14 cellular contexts compared by ENCODE assay signal in the genomic region with DNA sequence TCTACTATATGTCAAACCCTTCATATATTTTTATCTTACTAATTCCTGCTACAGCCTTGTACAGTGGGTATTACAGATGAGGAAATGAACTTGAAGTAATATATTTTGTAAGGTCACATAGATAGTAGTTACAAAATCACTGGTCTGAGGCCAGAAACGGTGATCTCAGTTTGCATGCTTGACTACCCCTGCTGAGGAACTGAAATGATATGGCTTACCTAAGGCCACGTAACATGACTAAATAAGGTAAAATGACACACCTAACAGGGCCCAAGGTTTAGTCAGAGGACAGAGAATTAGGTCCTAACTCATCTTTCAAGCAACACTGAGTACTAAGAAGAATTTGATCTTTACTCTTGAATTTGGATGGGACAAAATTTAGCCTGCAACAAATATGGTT. TPM values are rescaled to one million over a fixed set of nuclear protein-coding genes. Genes with fewer than 3 reads are reported as not detected.
A peak's percentile ranks its signal among the peaks of the same experiment; 100 is the strongest.
DNase-seq lines count a peak whose midpoint lies in the region; ATAC-seq and TF ChIP-seq lines count a peak whose summit lies in the region.
"Had no signal": no experiment of that assay in that cellular context is flagged by ENCODE, and none has a peak within 500 bp of the region (broad histone marks: within the 10 kb centered on the region; RNA-seq: fewer than 3 reads in every experiment).

No MANE protein-coding gene starts in this region.

- in situ Hi-C loops in Caki2 (cut with HindIII; ENCODE audit: low pct_unique_long_range_greater_than_20kb, low sequenced_read_pairs), result no loop called here

- peak overlapping the region; percentile 27; the same call in 1 of the 2 replicates for H3K4me3 ChIP-seq in OCI-LY3 (ENCODE audit: low read length)
- H3K4me3 ChIP-seq: PC-9, testis had no signal

- H3K27me3 ChIP-seq in OCI-LY3 (ENCODE audit: low read depth, low read length), result no peaks in the 10 kb centered on the region
- H3K27me3 ChIP-seq: testis had no signal

- H3K36me3 Mint-ChIP-seq in activated naive CD4-positive, alpha-beta T cell treated with anti-CD3 and anti-CD28 coated beads, Interleukin-2, amount 50 U/mL, for 72 hours, result peaks cover 0 to 13% of the 10 kb centered on the region in 2 donors

- ATAC-seq in GM19351 (IDR thresholded peaks at IDR 0.05; ENCODE audit: unreplicated experiment) (peak; percentile 47), HG03139 (IDR thresholded peaks at IDR 0.05; ENCODE audit: unreplicated experiment) (peak; percentile 23), GM21381 (IDR thresholded peaks at IDR 0.05; ENCODE audit: unreplicated experiment) (no peak), GM19324 (IDR thresholded peaks at IDR 0.05; ENCODE audit: low FRiP score, unreplicated experiment) (no peak)
- no peak for ATAC-seq in activated naive CD4-positive, alpha-beta T cell treated with anti-CD3 and anti-CD28 coated beads, Interleukin-2, amount 50 U/mL, for 72 hours

- H3K4me2 ChIP-seq in OCI-LY3 (ENCODE audit: low read length), result peak overlapping the region; percentile 90
- H3K4me2 ChIP-seq: PC-9 had no signal

- no peaks in the 10 kb centered on the region for H3K9me3 ChIP-seq in OCI-LY3 (ENCODE audit: insufficient read depth, low read length)
- H3K9me3 ChIP-seq: testis had no signal

- no peak for TF ChIP-seq CTCF in OCI-LY3 (IDR thresholded peaks at IDR 0.05; ENCODE audit: low read depth, low read length)

- peak overlapping the region; percentile 95 for H3K27ac ChIP-seq in OCI-LY3 (ENCODE audit: low read length)
- H3K27ac ChIP-seq: PC-9, testis had no signal

- no peaks in the 10 kb centered on the region for H4K20me1 ChIP-seq in OCI-LY3 (ENCODE audit: insufficient read depth, low read length)

- H3K79me2 ChIP-seq in OCI-LY3 (ENCODE audit: low read length), result peaks cover 18% of the 10 kb centered on the region

- H3K36me3 ChIP-seq in OCI-LY3 (replicated peaks; ENCODE audit: low read depth, low read length), result peaks cover 10% of the 10 kb centered on the region

- peak; percentile 53 for DNase-seq in Caki2 (ENCODE audit: low read depth)
- no peak for DNase-seq in DMS 273 (lab: John Stamatoyannopoulos, UW; ENCODE audit: unreplicated experiment)
- DNase-seq in activated naive CD4-positive, alpha-beta T cell treated with anti-CD3 and anti-CD28 coated beads, Interleukin-2, amount 50 U/mL, for 72 hours (ENCODE audit: low spot score in 2 of 2), result no peak
- DNase-seq: activated naive CD8-positive, alpha-beta T cell treated with anti-CD3 and anti-CD28 coated beads, Interleukin-2, amount 10 ng/mL, durations not matched to agents 7 days and 5 days; NCI-H1417 treated with DMSO at 0.1 percent for 48 hours; nephron progenitor cell; stimulated activated CD4-positive, alpha-beta T cell treated with anti-CD3 and anti-CD28 coated beads, Interleukin-1b, Interleukin-23, amount 100 ng/mL, for 48 hours; testis had no signal

- peaks cover 42% of the 10 kb centered on the region for H3K4me1 ChIP-seq in OCI-LY3 (ENCODE audit: low read length)

- peak overlapping the region; percentile 93; the same call in 1 of the 2 replicates for H3K9ac ChIP-seq in OCI-LY3 (ENCODE audit: low read length)

- no peak overlapping the region for H2AFZ ChIP-seq in OCI-LY3 (ENCODE audit: low read depth, low read length)
- H2AFZ ChIP-seq: PC-9 had no signal

- H3K27ac Mint-ChIP-seq in activated naive CD4-positive, alpha-beta T cell treated with anti-CD3 and anti-CD28 coated beads, Interleukin-2, amount 50 U/mL, for 72 hours, result no peak overlapping the region
- H3K27ac Mint-ChIP-seq: activated naive CD8-positive, alpha-beta T cell treated with anti-CD3 and anti-CD28 coated beads, Interleukin-2, amount 10 ng/mL, durations not matched to agents 7 days and 5 days; nephron progenitor cell had no signal

- H3K9me3 Mint-ChIP-seq in activated naive CD4-positive, alpha-beta T cell treated with anti-CD3 and anti-CD28 coated beads, Interleukin-2, amount 50 U/mL, for 72 hours, result peaks cover 0 to 3% of the 10 kb centered on the region in 2 donors
- H3K9me3 Mint-ChIP-seq: activated naive CD8-positive, alpha-beta T cell treated with anti-CD3 and anti-CD28 coated beads, Interleukin-2, amount 10 ng/mL, durations not matched to agents 7 days and 5 days; nephron progenitor cell had no signal

RNA-seq across cellular contexts. Expression of a gene that starts 1.5 kb away (rescaled TPM):
- total RNA-seq in Caki2 (2014; rRNA removed; shearing (Covaris generic); ENCODE audit: low replicate concordance), result 24.6 and 42.2 TPM in 2 replicates
- 10 to 100 TPM; 18.5 to 33.2 TPM for total RNA-seq in activated naive CD4-positive, alpha-beta T cell treated with anti-CD3 and anti-CD28 coated beads, Interleukin-2, amount 50 U/mL, for 72 hours

RNA-seq across cellular contexts. Expression of a gene that starts 20.1 kb away (rescaled TPM):
- 6.8 and 7.6 TPM in 2 replicates for total RNA-seq in Caki2 (2014; rRNA removed; shearing (Covaris generic); ENCODE audit: low replicate concordance)
- 10 to 100 TPM in 1 of 2 donors, 1 to 10 TPM in 1; 4.0 to 11.3 TPM for total RNA-seq in activated naive CD4-positive, alpha-beta T cell treated with anti-CD3 and anti-CD28 coated beads, Interleukin-2, amount 50 U/mL, for 72 hours

Comparison
In these comparisons a context has a peak if more than half of its experiments do, and no peak if none do; other contexts are left out.
1. ATAC-seq: peak in GM19351 (single experiment) and HG03139 (single experiment); none in GM21381 (single experiment), activated naive CD4-positive, alpha-beta T cell treated with anti-CD3 and anti-CD28 coated beads, Interleukin-2, amount 50 U/mL, for 72 hours (0 of 2) and GM19324 (single experiment).